ENCODE assay signal across 1 cellular context in the genomic region with DNA sequence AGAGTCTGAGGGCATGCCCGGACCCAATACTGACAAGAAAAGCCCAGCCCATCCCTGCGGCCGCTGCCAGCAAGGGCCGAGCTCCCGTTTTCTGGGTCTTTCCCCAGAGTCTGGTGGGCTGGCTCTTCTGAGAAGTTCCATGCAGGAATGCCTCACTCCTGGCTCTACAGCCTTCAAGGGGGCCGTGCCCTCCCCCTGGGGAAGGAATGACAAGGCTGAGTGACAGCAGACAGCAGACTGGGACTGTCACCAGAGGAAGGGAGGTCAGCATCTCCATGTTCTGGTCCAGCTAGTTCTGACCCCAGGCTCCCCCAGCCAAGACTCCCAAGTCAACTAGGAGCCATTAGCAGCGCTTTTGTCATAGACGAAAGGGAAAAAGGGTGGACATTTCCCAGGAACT.
TF ChIP-seq lines count a peak whose summit lies in the region.

No MANE protein-coding gene starts in this region.

TF ChIP-seq in GM23338, 12 proteins besides CTCF, POLR2A, EP300 and RAD21:
- no peak for TF ChIP-seq POLR2AphosphoS5 (IDR thresholded peaks at IDR 0.05; ENCODE audit: low read depth)
- no peak for TF ChIP-seq EZH2phosphoT487 (IDR thresholded peaks at IDR 0.05; ENCODE audit: unreplicated experiment)
- no peak for TF ChIP-seq ZNF331 (CRISPR knock-in tag; IDR thresholded peaks at IDR 0.05; ENCODE audit: low read depth)
- TF ChIP-seq, protein P1, sequence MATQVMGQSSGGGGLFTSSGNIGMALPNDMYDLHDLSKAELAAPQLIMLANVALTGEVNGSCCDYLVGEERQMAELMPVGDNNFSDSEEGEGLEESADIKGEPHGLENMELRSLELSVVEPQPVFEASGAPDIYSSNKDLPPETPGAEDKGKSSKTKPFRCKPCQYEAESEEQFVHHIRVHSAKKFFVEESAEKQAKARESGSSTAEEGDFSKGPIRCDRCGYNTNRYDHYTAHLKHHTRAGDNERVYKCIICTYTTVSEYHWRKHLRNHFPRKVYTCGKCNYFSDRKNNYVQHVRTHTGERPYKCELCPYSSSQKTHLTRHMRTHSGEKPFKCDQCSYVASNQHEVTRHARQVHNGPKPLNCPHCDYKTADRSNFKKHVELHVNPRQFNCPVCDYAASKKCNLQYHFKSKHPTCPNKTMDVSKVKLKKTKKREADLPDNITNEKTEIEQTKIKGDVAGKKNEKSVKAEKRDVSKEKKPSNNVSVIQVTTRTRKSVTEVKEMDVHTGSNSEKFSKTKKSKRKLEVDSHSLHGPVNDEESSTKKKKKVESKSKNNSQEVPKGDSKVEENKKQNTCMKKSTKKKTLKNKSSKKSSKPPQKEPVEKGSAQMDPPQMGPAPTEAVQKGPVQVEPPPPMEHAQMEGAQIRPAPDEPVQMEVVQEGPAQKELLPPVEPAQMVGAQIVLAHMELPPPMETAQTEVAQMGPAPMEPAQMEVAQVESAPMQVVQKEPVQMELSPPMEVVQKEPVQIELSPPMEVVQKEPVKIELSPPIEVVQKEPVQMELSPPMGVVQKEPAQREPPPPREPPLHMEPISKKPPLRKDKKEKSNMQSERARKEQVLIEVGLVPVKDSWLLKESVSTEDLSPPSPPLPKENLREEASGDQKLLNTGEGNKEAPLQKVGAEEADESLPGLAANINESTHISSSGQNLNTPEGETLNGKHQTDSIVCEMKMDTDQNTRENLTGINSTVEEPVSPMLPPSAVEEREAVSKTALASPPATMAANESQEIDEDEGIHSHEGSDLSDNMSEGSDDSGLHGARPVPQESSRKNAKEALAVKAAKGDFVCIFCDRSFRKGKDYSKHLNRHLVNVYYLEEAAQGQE (IDR thresholded peaks at IDR 0.05; ENCODE audit: unreplicated experiment) = no peak
- no peak for TF ChIP-seq ZNF114 (CRISPR knock-in tag; IDR thresholded peaks at IDR 0.05)
